Comparison of ENCODE assay signal across 10 cellular contexts in the genomic region with DNA sequence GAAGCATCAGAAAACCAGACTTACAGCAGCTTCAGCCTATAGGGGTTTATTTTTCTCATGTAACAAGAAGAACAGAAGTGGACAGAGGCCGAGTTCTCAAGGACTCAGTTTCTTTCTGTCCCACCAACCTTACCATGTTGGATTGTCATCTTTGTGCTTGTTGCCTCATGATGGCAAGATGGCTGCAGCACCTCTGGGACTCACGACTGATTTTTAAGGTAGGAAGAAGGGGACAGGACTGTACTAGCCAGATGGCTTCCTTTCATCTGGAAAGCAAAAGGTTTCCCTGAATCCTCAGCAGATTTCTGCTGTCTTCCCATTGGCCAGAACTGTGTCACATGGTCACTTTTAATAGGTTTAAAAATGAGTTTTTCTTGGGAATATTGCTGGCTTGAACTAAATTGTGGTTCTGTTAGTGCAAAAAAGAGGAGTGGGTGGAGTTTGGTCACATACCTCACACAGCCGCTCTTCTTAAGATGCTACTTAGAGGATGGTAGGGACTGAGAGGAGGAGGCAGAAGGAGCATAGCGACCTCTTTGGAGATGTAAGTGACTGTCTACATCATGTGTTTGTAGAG. TPM values are rescaled to one million over a fixed set of nuclear protein-coding genes. Genes with fewer than 3 reads are reported as not detected.
A peak's percentile ranks its signal among the peaks of the same experiment; 100 is the strongest.
DNase-seq lines count a peak whose midpoint lies in the region; TF ChIP-seq lines count a peak whose summit lies in the region.
"Had no signal": no experiment of that assay in that cellular context is flagged by ENCODE, and none has a peak within 500 bp of the region (broad histone marks: within the 10 kb centered on the region; RNA-seq: fewer than 3 reads in every experiment).

No MANE protein-coding gene starts in this region.

- no peaks in the 10 kb centered on the region for H3K9me2 ChIP-seq in PC-9 (ENCODE audit: insufficient read depth)

- TF ChIP-seq POLR2A in stomach (IDR thresholded peaks at IDR 0.05): no peak

- peak overlapping the region; percentile 73 for H3K4me2 ChIP-seq in PC-9

- H4K20me1 ChIP-seq in PC-9 (ENCODE audit: insufficient read depth): no peaks in the 10 kb centered on the region

- POLR2A ChIA-PET in AG04450 (lab: Yijun Ruan, JAX): interaction anchor here (0.7 to 2.2 kb wide), 8 partner anchors 10 to 192 kb away, joined by 3 to 26 read pairs (median 5); a partner anchor contains a TSS
- POLR2A ChIA-PET in PC-9 (lab: Charles Lee; ENCODE audit: unreplicated experiment): interaction anchor here (0.6 to 0.7 kb wide), 5 partner anchors 43 to 127 kb away, joined by 5 to 20 read pairs (median 6); no protein-coding TSS in a partner anchor

- H3K27ac Mint-ChIP-seq in chondrocyte (ENCODE audit: unreplicated experiment): peak overlapping the region; percentile 97
- H3K27ac Mint-ChIP-seq in osteocyte (ENCODE audit: unreplicated experiment): peak overlapping the region; percentile 96
- H3K27ac Mint-ChIP-seq: T-helper 2 cell treated with Interferon-gamma antibody and Interleukin-4, amounts not matched to agents 5 μg/mL and 100 μg/mL, for 36 hours had no signal

- no peak overlapping the region; the same call in 1 of the 2 replicates for H3K4me3 ChIP-seq in AG04450 (ENCODE audit: low read depth, low read length)
- H3K4me3 ChIP-seq in PC-9: peak overlapping the region; percentile 13; the same call in 1 of the 2 replicates
- H3K4me3 ChIP-seq in stomach: no peak overlapping the region

- H3K36me3 ChIP-seq in PC-9 (ENCODE audit: low read depth) (no peaks in the 10 kb centered on the region), stomach (no peaks in the 10 kb centered on the region)
- H3K36me3 ChIP-seq: BE2C had no signal

- intact Hi-C loops in PC-9 (cut with micrococcal nuclease; ENCODE audit: unreplicated experiment): loop anchor here (1.0 to 5.0 kb wide), 6 partner anchors 34 to 112 kb away; no protein-coding TSS in a partner anchor
- intact Hi-C loops in stomach (cut with DNase I; ENCODE audit: low total_unique reads): no loop called here

- H3K27ac ChIP-seq in AG04450 (ENCODE audit: low read depth, low read length) (peak overlapping the region; percentile 97), PC-9 (peak overlapping the region; percentile 71), stomach (no peak overlapping the region)

- TSS peak; percentile 90 for BruUV-seq in PC-9 (replicated peaks; lab: Mats Ljungman, UMichigan)

- no peak for TF ChIP-seq CTCF in AG04450 (IDR thresholded peaks at IDR 0.05; ENCODE audit: low read depth, low read length)
- no peak for TF ChIP-seq CTCF in PC-9 (conservative IDR thresholded peaks at IDR 0.05)
- TF ChIP-seq CTCF in chondrocyte (IDR thresholded peaks at IDR 0.05): peak; percentile 34
- no peak for TF ChIP-seq CTCF in osteocyte (IDR thresholded peaks at IDR 0.05)
- TF ChIP-seq CTCF in stomach (IDR thresholded peaks at IDR 0.05): no peak

- DNase-seq in AG04450 (ENCODE audit: low read depth, low spot score) (no peak), PC-9 (no peak), chondrocyte (ENCODE audit: low spot score) (no peak), osteocyte (ENCODE audit: extremely low spot score, unreplicated experiment) (no peak), cerebellar cortex (ENCODE audit: low spot score) (no peak), Ammon's horn (ENCODE audit: low spot score) (no peak), stomach (no peak)
- no peak for DNase-seq in stimulated activated naive CD4-positive, alpha-beta T cell (lab: John Stamatoyannopoulos, UW)
- DNase-seq: BE2C had no signal

- H3K4me1 ChIP-seq in PC-9 (replicated peaks; ENCODE audit: insufficient read depth) (peaks cover 23% of the 10 kb centered on the region), stomach (peaks cover 0 to 22% (median 15%) of the 10 kb centered on the region in 4 donors)

- H3K79me2 ChIP-seq in PC-9 (ENCODE audit: low read depth): no peaks in the 10 kb centered on the region

- no peaks in the 10 kb centered on the region for H3K9me3 ChIP-seq in AG04450 (ENCODE audit: control insufficient read depth, insufficient read depth, low read length)
- no peaks in the 10 kb centered on the region for H3K9me3 ChIP-seq in PC-9 (ENCODE audit: insufficient read depth, low read depth)
- no peaks in the 10 kb centered on the region for H3K9me3 ChIP-seq in stomach
- H3K9me3 ChIP-seq: BE2C had no signal

- no peaks in the 10 kb centered on the region for H3K27me3 ChIP-seq in AG04450 (ENCODE audit: control insufficient read depth, insufficient read depth, low read length)
- no peaks in the 10 kb centered on the region for H3K27me3 ChIP-seq in PC-9 (ENCODE audit: insufficient read depth, low read depth)
- no peaks in the 10 kb centered on the region for H3K27me3 ChIP-seq in stomach
- H3K27me3 ChIP-seq: BE2C had no signal

- H3K9me3 Mint-ChIP-seq in chondrocyte (ENCODE audit: low read depth) (no peaks in the 10 kb centered on the region), osteocyte (ENCODE audit: unreplicated experiment) (no peaks in the 10 kb centered on the region)
- H3K9me3 Mint-ChIP-seq: T-helper 2 cell treated with Interferon-gamma antibody and Interleukin-4, amounts not matched to agents 5 μg/mL and 100 μg/mL, for 36 hours had no signal

- H3K27me3 Mint-ChIP-seq in chondrocyte (ENCODE audit: low read depth): no peaks in the 10 kb centered on the region
- H3K27me3 Mint-ChIP-seq in osteocyte (ENCODE audit: unreplicated experiment): no peaks in the 10 kb centered on the region

- H3F3A ChIP-seq in PC-9 (ENCODE audit: insufficient read depth, low read depth): peaks cover 25% of the 10 kb centered on the region

- H2AFZ ChIP-seq in PC-9: peak overlapping the region; percentile 46; the same call in 1 of the 2 replicates

- H3K36me3 Mint-ChIP-seq in chondrocyte (ENCODE audit: low read depth) (no peaks in the 10 kb centered on the region), osteocyte (ENCODE audit: unreplicated experiment) (no peaks in the 10 kb centered on the region)

- no peak for TF ChIP-seq EP300 in stomach (IDR thresholded peaks at IDR 0.05)

- H3K4me1 Mint-ChIP-seq in chondrocyte (ENCODE audit: low read depth) (peaks cover 55% of the 10 kb centered on the region), osteocyte (ENCODE audit: unreplicated experiment) (peaks cover 45% of the 10 kb centered on the region)

- H3K4me3 Mint-ChIP-seq in chondrocyte (ENCODE audit: unreplicated experiment) (peak overlapping the region; percentile 70), osteocyte (ENCODE audit: unreplicated experiment) (peak overlapping the region; percentile 75)
- H3K4me3 Mint-ChIP-seq: T-helper 2 cell treated with Interferon-gamma antibody and Interleukin-4, amounts not matched to agents 5 μg/mL and 100 μg/mL, for 36 hours had no signal

- WGBS in stomach, 5 donors: 89 to 97% (median 96%) methylated on average over 4 of the region's 4 CpGs

- CTCF ChIA-PET in AG04450 (lab: Charles Lee): no interaction called here
- CTCF ChIA-PET in PC-9 (lab: Charles Lee): interaction anchor here (0.8 to 1.3 kb wide), 3 partner anchors 46 to 71 kb away, joined by 3 read pairs; no protein-coding TSS in a partner anchor

RNA-seq across cellular contexts. Expression of a gene that starts 48.1 kb away (rescaled TPM):
- polyA plus RNA-seq in AG04450 (2011; rRNA removed): 93.9 and 121 TPM in 2 replicates
- 99.1 and 130 TPM in 2 replicates for polyA minus RNA-seq in AG04450 (2011; rRNA and poly(A)+ RNA removed)
- 118 and 167 TPM in 2 replicates for total RNA-seq in PC-9 (2021)
- total RNA-seq in chondrocyte: 208 to 457 TPM (median 434 TPM) in 3 replicates
- total RNA-seq in osteocyte: 232 and 233 TPM in 2 replicates
- 100 to 1,000 TPM in 4 of 5 donors, 10 to 100 TPM in 1; 70.1 to 186 (median 154) TPM for total RNA-seq in stomach
- 10 to 100 TPM in 2 of 3 donors, 1 to 10 TPM in 1; 8.5 to 40.9 (median 38.5) TPM for polyA plus RNA-seq in stomach

Comparison
In these comparisons a context has a peak if more than half of its experiments do, and no peak if none do; other contexts are left out.
1. H3K27ac ChIP-seq: peak in AG04450 (single experiment) and PC-9 (single experiment); none in stomach (0 of 5).